19 cellular contexts compared by ENCODE assay signal in the genomic region with DNA sequence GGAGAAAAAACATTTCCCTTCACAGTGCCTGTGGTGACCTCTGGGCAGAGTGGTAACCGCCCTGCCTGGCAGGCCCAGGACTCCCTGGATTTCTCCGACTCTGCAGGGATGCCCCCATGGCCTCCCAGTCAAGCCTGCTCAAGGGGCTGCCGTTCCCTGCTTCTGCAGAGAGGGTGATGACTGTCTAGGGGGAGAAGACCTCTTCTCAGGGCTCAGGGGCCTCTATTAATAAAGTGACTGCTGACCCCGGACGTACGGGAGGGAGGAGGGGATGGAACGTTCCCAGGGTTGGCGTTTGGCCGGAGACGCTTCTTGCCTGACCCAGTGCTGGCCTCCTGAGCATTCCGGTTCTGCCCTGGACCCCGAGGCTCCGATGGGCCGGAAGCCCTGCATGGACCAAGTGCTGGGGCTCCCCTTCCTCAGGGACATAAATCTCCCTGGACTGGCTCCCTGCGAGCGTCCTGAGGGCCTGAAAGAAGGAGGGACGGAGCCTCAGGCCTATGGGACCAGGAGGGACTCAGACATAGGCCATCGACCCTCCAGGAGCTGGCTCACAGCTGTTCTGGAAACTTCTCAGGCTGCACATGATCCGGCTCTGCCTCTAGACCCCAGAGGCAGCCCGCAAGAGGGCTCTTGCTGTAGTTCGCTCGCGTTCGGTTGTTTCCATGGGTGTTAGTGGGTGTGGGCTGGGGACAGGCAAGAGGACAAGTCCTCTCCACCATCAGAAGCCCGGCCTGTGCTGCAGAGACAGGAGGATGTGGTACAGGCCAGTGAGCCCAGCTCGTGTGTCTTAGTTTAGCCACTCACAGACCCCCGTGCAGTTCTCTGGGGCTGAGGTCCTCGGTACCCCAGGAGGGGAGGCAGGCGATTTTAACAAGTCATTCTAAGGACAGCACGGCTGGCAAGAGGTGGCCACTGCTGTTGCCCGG. TPM values are rescaled to one million over a fixed set of nuclear protein-coding genes. Genes with fewer than 3 reads are reported as not detected.
A peak's percentile ranks its signal among the peaks of the same experiment; 100 is the strongest.
DNase-seq lines count a peak whose midpoint lies in the region; ATAC-seq and TF ChIP-seq lines count a peak whose summit lies in the region.
"Had no signal": no experiment of that assay in that cellular context is flagged by ENCODE, and none has a peak within 500 bp of the region (broad histone marks: within the 10 kb centered on the region; RNA-seq: fewer than 3 reads in every experiment).

No MANE protein-coding gene starts in this region.

- H3K4me3 Mint-ChIP-seq in activated naive CD4-positive, alpha-beta T cell treated with anti-CD3 and anti-CD28 coated beads, Interleukin-2, amount 10 ng/mL, durations not matched to agents 7 days and 5 days, result no peak overlapping the region
- H3K4me3 Mint-ChIP-seq in osteocyte (ENCODE audit: unreplicated experiment), result no peak overlapping the region
- H3K4me3 Mint-ChIP-seq: activated naive CD8-positive, alpha-beta T cell treated with anti-CD3 and anti-CD28 coated beads for 36 hours; naive thymus-derived CD4-positive, alpha-beta T cell had no signal

- no peak for ATAC-seq in activated naive CD4-positive, alpha-beta T cell treated with anti-CD3 and anti-CD28 coated beads, Interleukin-2, amount 50 U/mL, for 72 hours
- peak; percentile 31 for ATAC-seq in left ventricle myocardium superior
- ATAC-seq in upper lobe of right lung, result no peak
- ATAC-seq: HCT116; left colon; naive thymus-derived CD4-positive, alpha-beta T cell had no signal

- no peaks in the 10 kb centered on the region for H3K27me3 ChIP-seq in upper lobe of right lung

- no peak for DNase-seq in activated naive CD4-positive, alpha-beta T cell treated with anti-CD3 and anti-CD28 coated beads, Interleukin-2, amount 10 ng/mL, durations not matched to agents 7 days and 5 days
- no peak for DNase-seq in activated naive CD4-positive, alpha-beta T cell treated with anti-CD3 and anti-CD28 coated beads, Interleukin-2, amount 50 U/mL, for 72 hours (ENCODE audit: low spot score in 2 of 2)
- DNase-seq in left ventricle myocardium superior (peak; percentile 71), osteocyte (ENCODE audit: extremely low spot score, unreplicated experiment) (no peak), upper lobe of right lung (no peak), NCI-H1436 (lab: John Stamatoyannopoulos, UW) (no peak), DMS153 (lab: John Stamatoyannopoulos, UW) (no peak), MV-4-11 (lab: John Stamatoyannopoulos, UW) (no peak)
- DNase-seq: 8988T; activated CD4-positive, alpha-beta T cell treated with anti-CD3 and anti-CD28 coated beads for 48 hours; activated naive CD8-positive, alpha-beta T cell treated with anti-CD3 and anti-CD28 coated beads for 36 hours; activated T-cell treated with anti-CD3 and anti-CD28 coated beads for 4 hours; DMS 273 treated with DMSO at 0.1 percent for 48 hours; effector CD8-positive, alpha-beta T cell; left colon; naive thymus-derived CD4-positive, alpha-beta T cell; NCI-H1694 treated with DMSO at 0.1 percent for 48 hours; retina had no signal

- peak overlapping the region; percentile 14 for H3K27ac Mint-ChIP-seq in activated naive CD4-positive, alpha-beta T cell treated with anti-CD3 and anti-CD28 coated beads, Interleukin-2, amount 10 ng/mL, durations not matched to agents 7 days and 5 days
- no peak overlapping the region for H3K27ac Mint-ChIP-seq in activated naive CD4-positive, alpha-beta T cell treated with anti-CD3 and anti-CD28 coated beads, Interleukin-2, amount 50 U/mL, for 72 hours
- peak overlapping the region; percentile 80 for H3K27ac Mint-ChIP-seq in osteocyte (ENCODE audit: unreplicated experiment)
- H3K27ac Mint-ChIP-seq: activated naive CD8-positive, alpha-beta T cell treated with anti-CD3 and anti-CD28 coated beads for 36 hours had no signal

- peaks cover 5% of the 10 kb centered on the region for H3K9me3 ChIP-seq in upper lobe of right lung

- peak overlapping the region; percentile 65 for H3K27ac ChIP-seq in upper lobe of right lung

- no peak for TF ChIP-seq CTCF in osteocyte (IDR thresholded peaks at IDR 0.05)
- TF ChIP-seq CTCF in upper lobe of right lung (IDR thresholded peaks at IDR 0.05), result no peak

- CTCF ChIA-PET in activated naive CD4-positive, alpha-beta T cell treated with anti-CD3 and anti-CD28 coated beads, Interleukin-2, amount 10 ng/mL, durations not matched to agents 7 days and 5 days (lab: Charles Lee), result interaction anchor here (1.5 to 2.3 kb wide), 3 partner anchors 45 to 270 kb away, joined by 3 to 36 read pairs (median 6); no protein-coding TSS in a partner anchor

- peaks cover 5% of the 10 kb centered on the region for H3K9me3 Mint-ChIP-seq in activated naive CD4-positive, alpha-beta T cell treated with anti-CD3 and anti-CD28 coated beads, Interleukin-2, amount 10 ng/mL, durations not matched to agents 7 days and 5 days
- H3K9me3 Mint-ChIP-seq in activated naive CD4-positive, alpha-beta T cell treated with anti-CD3 and anti-CD28 coated beads, Interleukin-2, amount 50 U/mL, for 72 hours, result no peaks in the 10 kb centered on the region
- H3K9me3 Mint-ChIP-seq in osteocyte (ENCODE audit: unreplicated experiment), result no peaks in the 10 kb centered on the region
- H3K9me3 Mint-ChIP-seq: activated naive CD8-positive, alpha-beta T cell treated with anti-CD3 and anti-CD28 coated beads for 36 hours; naive thymus-derived CD4-positive, alpha-beta T cell had no signal

- peaks cover 10% of the 10 kb centered on the region for H3K27me3 Mint-ChIP-seq in activated naive CD4-positive, alpha-beta T cell treated with anti-CD3 and anti-CD28 coated beads, Interleukin-2, amount 10 ng/mL, durations not matched to agents 7 days and 5 days
- H3K27me3 Mint-ChIP-seq in osteocyte (ENCODE audit: unreplicated experiment), result no peaks in the 10 kb centered on the region
- H3K27me3 Mint-ChIP-seq: activated naive CD8-positive, alpha-beta T cell treated with anti-CD3 and anti-CD28 coated beads for 36 hours had no signal

- H3K4me1 Mint-ChIP-seq in activated naive CD4-positive, alpha-beta T cell treated with anti-CD3 and anti-CD28 coated beads, Interleukin-2, amount 10 ng/mL, durations not matched to agents 7 days and 5 days, result no peaks in the 10 kb centered on the region
- H3K4me1 Mint-ChIP-seq in osteocyte (ENCODE audit: unreplicated experiment), result peaks cover 37% of the 10 kb centered on the region

- H3K36me3 Mint-ChIP-seq in activated naive CD4-positive, alpha-beta T cell treated with anti-CD3 and anti-CD28 coated beads, Interleukin-2, amount 10 ng/mL, durations not matched to agents 7 days and 5 days, result no peaks in the 10 kb centered on the region
- H3K36me3 Mint-ChIP-seq in activated naive CD4-positive, alpha-beta T cell treated with anti-CD3 and anti-CD28 coated beads, Interleukin-2, amount 50 U/mL, for 72 hours, result no peaks in the 10 kb centered on the region
- no peaks in the 10 kb centered on the region for H3K36me3 Mint-ChIP-seq in osteocyte (ENCODE audit: unreplicated experiment)
- H3K36me3 Mint-ChIP-seq: activated naive CD8-positive, alpha-beta T cell treated with anti-CD3 and anti-CD28 coated beads for 36 hours; naive thymus-derived CD4-positive, alpha-beta T cell had no signal

- H3K36me3 ChIP-seq in upper lobe of right lung, result no peaks in the 10 kb centered on the region

- no peak overlapping the region for H3K4me3 ChIP-seq in upper lobe of right lung

- intact Hi-C loops in left ventricle myocardium superior (cut with micrococcal nuclease), result no loop called here
- intact Hi-C loops in upper lobe of right lung (cut with DNase I), result loop anchor here (5.0 kb wide), 1 partner anchor 160 kb away; no protein-coding TSS in a partner anchor

- peaks cover 10% of the 10 kb centered on the region for H3K4me1 ChIP-seq in upper lobe of right lung

RNA-seq across cellular contexts. Expression of gene RNU6ATAC, which starts 8.1 kb away (rescaled TPM):
- total RNA-seq in activated naive CD4-positive, alpha-beta T cell treated with anti-CD3 and anti-CD28 coated beads, Interleukin-2, amount 50 U/mL, for 72 hours, result 10 to 100 TPM; 32.1 to 61.4 TPM
- total RNA-seq in left ventricle myocardium superior, result 94.3 TPM
- 38.9 and 49.4 TPM in 2 replicates for total RNA-seq in osteocyte
- 172 TPM for total RNA-seq in upper lobe of right lung

RNA-seq across cellular contexts. Expression of gene WDR5, which starts 36.6 kb away (rescaled TPM):
- total RNA-seq in activated naive CD4-positive, alpha-beta T cell treated with anti-CD3 and anti-CD28 coated beads, Interleukin-2, amount 50 U/mL, for 72 hours, result 10 to 100 TPM; 29.7 to 43.7 TPM
- total RNA-seq in left ventricle myocardium superior, result 19.6 TPM
- total RNA-seq in osteocyte, result 26.8 and 29.3 TPM in 2 replicates
- total RNA-seq in upper lobe of right lung, result 26.6 TPM

Comparison
In these comparisons a context has a peak if more than half of its experiments do, and no peak if none do; other contexts are left out.
1. H3K27ac Mint-ChIP-seq: peak in activated naive CD4-positive, alpha-beta T cell treated with anti-CD3 and anti-CD28 coated beads, Interleukin-2, amount 10 ng/mL, durations not matched to agents 7 days and 5 days (single experiment) and osteocyte (single experiment); none in activated naive CD4-positive, alpha-beta T cell treated with anti-CD3 and anti-CD28 coated beads, Interleukin-2, amount 50 U/mL, for 72 hours (0 of 2).